21 cellular contexts compared by ENCODE assay signal in the genomic region with DNA sequence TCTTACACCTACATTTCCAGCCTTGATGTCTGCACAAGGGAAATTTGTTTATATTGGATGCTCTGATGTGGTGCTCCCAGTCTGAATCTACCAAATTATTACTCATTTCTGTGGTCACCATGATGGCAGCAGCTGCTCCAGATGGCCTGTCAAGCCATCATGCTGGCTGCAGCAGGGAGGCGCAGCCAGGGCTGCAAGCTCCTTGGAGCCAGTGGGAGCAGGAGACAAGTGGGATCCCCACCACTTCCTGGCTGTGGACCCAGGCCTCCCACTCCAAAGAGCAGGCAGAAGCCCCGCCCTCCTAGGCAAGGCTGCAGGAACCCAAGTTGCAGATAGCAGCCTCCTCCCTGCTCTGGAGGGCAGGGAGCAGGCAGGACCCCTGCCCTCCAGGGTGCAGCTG.
"Had no signal": no experiment of that assay in that cellular context is flagged by ENCODE, and none has a peak within 500 bp of the region (broad histone marks: within the 10 kb centered on the region; RNA-seq: fewer than 3 reads in every experiment).

No MANE protein-coding gene starts in this region.

- H3K27me3 ChIP-seq: body of pancreas, neutrophil, pancreas, tibial artery, uterus had no signal

- H3K9me3 Mint-ChIP-seq: activated B cell treated with CpG ODN at 0.5 μM for 24 hours; activated T-helper 1 cell treated with anti-CD3 and anti-CD28 coated beads, Interleukin-12 subunit alpha, Interleukin-12 subunit beta, Interleukin-2, Interleukin-4 antibody, amounts not matched to agents 30 ng/mL and 10 ng/mL and 1 ng/mL, durations not matched to agents 14 hours and 24 hours and 36 hours had no signal

- H3K4me3 Mint-ChIP-seq: activated B cell treated with CpG ODN at 0.5 μM for 24 hours; activated CD4-positive, alpha-beta memory T cell treated with anti-CD3 and anti-CD28 coated beads for 36 hours; activated naive CD8-positive, alpha-beta T cell; activated T-helper 1 cell treated with anti-CD3 and anti-CD28 coated beads, Interleukin-12 subunit alpha, Interleukin-12 subunit beta, Interleukin-2, Interleukin-4 antibody, amounts not matched to agents 30 ng/mL and 10 ng/mL and 1 ng/mL, durations not matched to agents 14 hours and 24 hours and 36 hours; immature natural killer cell; naive thymus-derived CD4-positive, alpha-beta T cell; T-cell had no signal

- H3K36me3 Mint-ChIP-seq: activated CD4-positive, alpha-beta memory T cell treated with anti-CD3 and anti-CD28 coated beads for 36 hours; activated naive CD8-positive, alpha-beta T cell; immature natural killer cell; naive thymus-derived CD4-positive, alpha-beta T cell; T-cell had no signal

- H3K4me3 ChIP-seq: body of pancreas, pancreas, tibial artery, uterus had no signal

- H3K4me1 Mint-ChIP-seq: activated B cell treated with CpG ODN at 0.5 μM for 24 hours; immature natural killer cell; naive thymus-derived CD4-positive, alpha-beta T cell; T-cell had no signal

- H3K36me3 ChIP-seq: neutrophil, pancreas, tibial artery, uterus had no signal

- H3K27me3 Mint-ChIP-seq: activated B cell treated with CpG ODN at 0.5 μM for 24 hours; activated naive CD8-positive, alpha-beta T cell; naive thymus-derived CD4-positive, alpha-beta T cell; T-cell had no signal

- H3K9me3 ChIP-seq: neutrophil, pancreas, tibial artery, uterus had no signal

- ATAC-seq: body of pancreas; left ventricle myocardium superior; naive thymus-derived CD4-positive, alpha-beta T cell; pancreas; sciatic nerve; stimulated activated naive CD8-positive, alpha-beta T cell treated with anti-CD3 and anti-CD28 coated beads, Interleukin-15, Interleukin-2, amounts not matched to agents 100 U/mL and 50 U/mL, for 24 hours; T-cell had no signal

- DNase-seq: activated B cell treated with CpG ODN at 0.5 μM for 24 hours; activated CD4-positive, alpha-beta memory T cell treated with anti-CD3 and anti-CD28 coated beads for 36 hours; activated CD4-positive, alpha-beta T cell treated with anti-CD3 and anti-CD28 coated beads for 4 hours; activated gamma-delta T cell treated with Interleukin-2 at 50 U/mL for 16 hours; activated T-cell treated with anti-CD3 and anti-CD28 coated beads for 4 hours; body of pancreas; immature natural killer cell; left ventricle myocardium superior; naive thymus-derived CD4-positive, alpha-beta T cell; stimulated activated CD4-positive, alpha-beta T cell treated with anti-CD3 and anti-CD28 coated beads, Interleukin-12 subunit alpha, Interleukin-12 subunit beta, amount 100 ng/mL, for 4 hours; stimulated activated CD4-positive, alpha-beta T cell treated with anti-CD3 and anti-CD28 coated beads, Interleukin-1b, Interleukin-23, amount 100 ng/mL, for 48 hours; stimulated activated naive CD8-positive, alpha-beta T cell treated with anti-CD3 and anti-CD28 coated beads, Interleukin-15, Interleukin-2, amounts not matched to agents 100 U/mL and 50 U/mL, for 24 hours; substantia nigra; T-cell; tibial artery; uterus had no signal

- H3K4me1 ChIP-seq: body of pancreas, pancreas, tibial artery, uterus had no signal

- H3K27ac ChIP-seq: body of pancreas, neutrophil, pancreas, tibial artery, uterus had no signal

- H3K27ac Mint-ChIP-seq: activated B cell treated with CpG ODN at 0.5 μM for 24 hours; activated CD4-positive, alpha-beta memory T cell treated with anti-CD3 and anti-CD28 coated beads for 36 hours; activated naive CD8-positive, alpha-beta T cell; activated T-helper 1 cell treated with anti-CD3 and anti-CD28 coated beads, Interleukin-12 subunit alpha, Interleukin-12 subunit beta, Interleukin-2, Interleukin-4 antibody, amounts not matched to agents 30 ng/mL and 10 ng/mL and 1 ng/mL, durations not matched to agents 14 hours and 24 hours and 36 hours; immature natural killer cell; naive thymus-derived CD4-positive, alpha-beta T cell; T-cell had no signal
